8 cellular contexts compared by ENCODE assay signal in genomic region chr5:40682431-40683017, GRCh38. TPM values are rescaled to one million over a fixed set of nuclear protein-coding genes. Genes with fewer than 3 reads are reported as not detected.
A peak's percentile ranks its signal among the peaks of the same experiment; 100 is the strongest.
DNase-seq lines count a peak whose midpoint lies in the region; ATAC-seq, FAIRE-seq and TF ChIP-seq lines count a peak whose summit lies in the region.

No MANE protein-coding gene starts in this region.

- H3K4me3 Mint-ChIP-seq in Calu3 (ENCODE audit: low read depth, unreplicated experiment) (peak overlapping the region; percentile 98), endothelial cell (ENCODE audit: unreplicated experiment) (peak overlapping the region; percentile 85), osteocyte (ENCODE audit: unreplicated experiment) (peak overlapping the region; percentile 99)

- H3K36me3 Mint-ChIP-seq in Calu3 (ENCODE audit: insufficient read depth, unreplicated experiment) (peaks cover 75% of the 10 kb centered on the region), endothelial cell (ENCODE audit: low read depth, unreplicated experiment) (no peaks in the 10 kb centered on the region), osteocyte (ENCODE audit: unreplicated experiment) (peaks cover 59% of the 10 kb centered on the region)

- TF ChIP-seq POLR2A in Peyer's patch (IDR thresholded peaks at IDR 0.05) (no peak), GM12892 (IDR thresholded peaks at IDR 0.05; ENCODE audit: low read depth, low read length) (no peak)

- no TSS peak for BruUV-seq in Calu3 (replicated peaks; lab: Mats Ljungman, UMichigan)

- H3K9me3 Mint-ChIP-seq in Calu3 (ENCODE audit: low read depth, unreplicated experiment), result no peaks in the 10 kb centered on the region
- peaks cover 5% of the 10 kb centered on the region for H3K9me3 Mint-ChIP-seq in endothelial cell (ENCODE audit: unreplicated experiment)
- H3K9me3 Mint-ChIP-seq in osteocyte (ENCODE audit: unreplicated experiment), result no peaks in the 10 kb centered on the region

- peaks cover 0 to 32% (median 0%) of the 10 kb centered on the region in 4 donors for H3K4me1 ChIP-seq in Peyer's patch

- H3K27me3 ChIP-seq in Peyer's patch, result no peaks in the 10 kb centered on the region

- peak overlapping the region; percentile 66 to 82 (median 78) for H3K4me3 ChIP-seq in Peyer's patch

- peaks cover 0 to 16% (median 0%) of the 10 kb centered on the region in 3 donors for H3K36me3 ChIP-seq in Peyer's patch

- H3K9me3 ChIP-seq in Peyer's patch, result no peaks in the 10 kb centered on the region

- intact Hi-C loops in Calu3 (cut with micrococcal nuclease; ENCODE audit: unreplicated experiment), result loop anchor here (10.0 kb wide), 1 partner anchor 658 kb away; no protein-coding TSS in a partner anchor

- H3K27me3 Mint-ChIP-seq in Calu3 (ENCODE audit: unreplicated experiment) (no peaks in the 10 kb centered on the region), endothelial cell (ENCODE audit: unreplicated experiment) (peaks cover 20% of the 10 kb centered on the region), osteocyte (ENCODE audit: unreplicated experiment) (no peaks in the 10 kb centered on the region)

- ATAC-seq in HG03196 (IDR thresholded peaks at IDR 0.05; ENCODE audit: unreplicated experiment) (no peak), GM19397 (IDR thresholded peaks at IDR 0.05; ENCODE audit: unreplicated experiment) (no peak), GM18909 (IDR thresholded peaks at IDR 0.05; ENCODE audit: poor library complexity, unreplicated experiment) (no peak)

- H3K4me1 Mint-ChIP-seq in Calu3 (ENCODE audit: low read depth, unreplicated experiment) (peaks cover 16% of the 10 kb centered on the region), endothelial cell (ENCODE audit: unreplicated experiment) (peaks cover 22% of the 10 kb centered on the region), osteocyte (ENCODE audit: unreplicated experiment) (peaks cover 48% of the 10 kb centered on the region)

- peak overlapping the region; percentile 81 to 94 (median 93) for H3K27ac ChIP-seq in Peyer's patch

- CTCF ChIA-PET in Calu3 (lab: Charles Lee), result no interaction called here

- no peak for TF ChIP-seq CTCF in Calu3 (IDR thresholded peaks at IDR 0.05; ENCODE audit: unreplicated experiment)
- TF ChIP-seq CTCF in Peyer's patch (IDR thresholded peaks at IDR 0.05), result no peak
- TF ChIP-seq CTCF in endothelial cell (IDR thresholded peaks at IDR 0.05; ENCODE audit: unreplicated experiment), result no peak
- TF ChIP-seq CTCF in osteocyte (IDR thresholded peaks at IDR 0.05), result no peak

- no peak for FAIRE-seq in GM12892 (lab: Jason Lieb, UNC)

- peak overlapping the region; percentile 83 for H3K27ac Mint-ChIP-seq in Calu3 (ENCODE audit: unreplicated experiment)
- no peak overlapping the region for H3K27ac Mint-ChIP-seq in endothelial cell (ENCODE audit: unreplicated experiment)
- peak overlapping the region; percentile 90 for H3K27ac Mint-ChIP-seq in osteocyte (ENCODE audit: unreplicated experiment)

- DNase-seq in Calu3 (no peak), Peyer's patch (no peak), endothelial cell (ENCODE audit: low spot score) (no peak), osteocyte (ENCODE audit: extremely low spot score, unreplicated experiment) (no peak), GM12892 (ENCODE audit: insufficient read length) (no peak)

RNA-seq across cellular contexts. Expression of gene PTGER4, which starts 2.8 kb away (rescaled TPM):
- 28.5 and 28.7 TPM in 2 replicates for total RNA-seq in Calu3 (2022)
- total RNA-seq in Peyer's patch, result 100 to 1,000 TPM in 3 of 4 donors, 10 to 100 TPM in 1; 47.9 to 134 (median 116) TPM
- total RNA-seq in endothelial cell (ENCODE audit: unreplicated experiment), result 0.26 TPM
- total RNA-seq in osteocyte, result 68.0 and 70.0 TPM in 2 replicates
- polyA plus RNA-seq in GM12892 (2012; ENCODE audit: missing spikeins), result 1.0 TPM

Comparison
In these comparisons a context has a peak if more than half of its experiments do, and no peak if none do; other contexts are left out.
1. RNA of gene PTGER4, which starts 2.8 kb away (total RNA-seq): 47.9 to 134 TPM in Peyer's patch, 68.0 to 70.0 TPM in osteocyte and 28.5 to 28.7 TPM in Calu3; 0.26 TPM in endothelial cell (single experiment); every median in the first group is over 10 times any median in the second.
2. Peak in every context shown above with its lines, with median percentiles within 50 percentile points of each other: H3K4me3 Mint-ChIP-seq.